ENCODE assay signal across 26 cellular contexts in genomic region chr1:47713333-47713953, GRCh38.
"Had no signal": no experiment of that assay in that cellular context is flagged by ENCODE, and none has a peak within 500 bp of the region (broad histone marks: within the 10 kb centered on the region; RNA-seq: fewer than 3 reads in every experiment).

No MANE protein-coding gene starts in this region.

- H3K36me3 Mint-ChIP-seq: mesothelial cell of epicardium; naive B cell; natural killer cell; stimulated activated memory B cell treated with anti-CD40 and anti-IgM and Interleukin-4, amounts not matched to agents 10 μg/mL and 1 μg/mL and 100 μg/mL, for 72 hours had no signal

- DNase-seq: heart right ventricle; islet precursor cell; left ventricle myocardium superior; mesendoderm; naive B cell; natural killer cell; ovary; stimulated activated CD4-positive, alpha-beta T cell treated with anti-CD3 and anti-CD28 coated beads, Interleukin-1b, Interleukin-23, amount 100 ng/mL, for 48 hours; stimulated activated CD4-positive, alpha-beta T cell treated with anti-CD3 and anti-CD28 coated beads, Interleukin-2, amount 100 ng/mL, for 48 hours; stimulated activated CD4-positive, alpha-beta T cell treated with anti-CD3 and anti-CD28 coated beads, Interleukin-4, amount 100 ng/mL, for 4 hours; stimulated activated CD8-positive, alpha-beta memory T cell treated with anti-CD3 and anti-CD28 coated beads, Interleukin-4, amount 100 ng/mL, for 48 hours; stimulated activated naive CD4-positive, alpha-beta T cell treated with Interleukin-2 at 50 U/mL for 16 hours; stimulated activated naive CD8-positive, alpha-beta T cell treated with anti-CD3 and anti-CD28 coated beads, Interleukin-15, amount 100 ng/mL, for 72 hours; substantia nigra; thyroid gland; transverse colon; upper lobe of right lung had no signal

- H2AFZ ChIP-seq: hepatocyte had no signal

- FAIRE-seq: urothelium cell line had no signal

- H3K9me3 Mint-ChIP-seq: mesothelial cell of epicardium; naive B cell; natural killer cell; stimulated activated memory B cell treated with anti-CD40 and anti-IgM and Interleukin-4, amounts not matched to agents 10 μg/mL and 1 μg/mL and 100 μg/mL, for 72 hours; stimulated activated naive CD8-positive, alpha-beta T cell treated with anti-CD3 and anti-CD28 coated beads, Interleukin-15, amount 100 ng/mL, for 72 hours had no signal

- H3K27me3 ChIP-seq: ovary had no signal

- H3K79me2 ChIP-seq: hepatocyte had no signal

- H3K27ac ChIP-seq: heart right ventricle, hepatocyte, ovary, right atrium auricular region, right lobe of liver, thyroid gland, transverse colon, upper lobe of right lung had no signal

- H3K4me2 ChIP-seq: hepatocyte, smooth muscle cell had no signal

- H3K4me3 Mint-ChIP-seq: mesothelial cell of epicardium; naive B cell; natural killer cell; stimulated activated memory B cell treated with anti-CD40 and anti-IgM and Interleukin-4, amounts not matched to agents 10 μg/mL and 1 μg/mL and 100 μg/mL, for 72 hours; stimulated activated naive CD8-positive, alpha-beta T cell treated with anti-CD3 and anti-CD28 coated beads, Interleukin-15, amount 100 ng/mL, for 72 hours had no signal

- H3K36me3 ChIP-seq: heart right ventricle, ovary, right atrium auricular region, right lobe of liver, thyroid gland, transverse colon, upper lobe of right lung had no signal

- H3K27ac Mint-ChIP-seq: mesothelial cell of epicardium; natural killer cell; progenitor cell of endocrine pancreas; stimulated activated memory B cell treated with anti-CD40 and anti-IgM and Interleukin-4, amounts not matched to agents 10 μg/mL and 1 μg/mL and 100 μg/mL, for 72 hours; stimulated activated naive CD8-positive, alpha-beta T cell treated with anti-CD3 and anti-CD28 coated beads, Interleukin-15, amount 100 ng/mL, for 72 hours had no signal

- ATAC-seq: heart right ventricle; left ventricle myocardium superior; natural killer cell; stimulated activated memory B cell treated with anti-CD40 and anti-IgM and Interleukin-4, amounts not matched to agents 10 μg/mL and 1 μg/mL and 100 μg/mL, for 72 hours; stimulated activated naive CD8-positive, alpha-beta T cell treated with anti-CD3 and anti-CD28 coated beads, Interleukin-15, amount 100 ng/mL, for 72 hours; upper lobe of right lung had no signal

- H3K9me3 ChIP-seq: heart right ventricle, right atrium auricular region, right lobe of liver, thyroid gland, transverse colon, upper lobe of right lung had no signal

- H3K4me3 ChIP-seq: heart right ventricle, hepatocyte, lung, ovary, right atrium auricular region, right lobe of liver, smooth muscle cell, thyroid gland, transverse colon, upper lobe of right lung had no signal
